Comparison of ENCODE assay signal across 8 cellular contexts in the genomic region with DNA sequence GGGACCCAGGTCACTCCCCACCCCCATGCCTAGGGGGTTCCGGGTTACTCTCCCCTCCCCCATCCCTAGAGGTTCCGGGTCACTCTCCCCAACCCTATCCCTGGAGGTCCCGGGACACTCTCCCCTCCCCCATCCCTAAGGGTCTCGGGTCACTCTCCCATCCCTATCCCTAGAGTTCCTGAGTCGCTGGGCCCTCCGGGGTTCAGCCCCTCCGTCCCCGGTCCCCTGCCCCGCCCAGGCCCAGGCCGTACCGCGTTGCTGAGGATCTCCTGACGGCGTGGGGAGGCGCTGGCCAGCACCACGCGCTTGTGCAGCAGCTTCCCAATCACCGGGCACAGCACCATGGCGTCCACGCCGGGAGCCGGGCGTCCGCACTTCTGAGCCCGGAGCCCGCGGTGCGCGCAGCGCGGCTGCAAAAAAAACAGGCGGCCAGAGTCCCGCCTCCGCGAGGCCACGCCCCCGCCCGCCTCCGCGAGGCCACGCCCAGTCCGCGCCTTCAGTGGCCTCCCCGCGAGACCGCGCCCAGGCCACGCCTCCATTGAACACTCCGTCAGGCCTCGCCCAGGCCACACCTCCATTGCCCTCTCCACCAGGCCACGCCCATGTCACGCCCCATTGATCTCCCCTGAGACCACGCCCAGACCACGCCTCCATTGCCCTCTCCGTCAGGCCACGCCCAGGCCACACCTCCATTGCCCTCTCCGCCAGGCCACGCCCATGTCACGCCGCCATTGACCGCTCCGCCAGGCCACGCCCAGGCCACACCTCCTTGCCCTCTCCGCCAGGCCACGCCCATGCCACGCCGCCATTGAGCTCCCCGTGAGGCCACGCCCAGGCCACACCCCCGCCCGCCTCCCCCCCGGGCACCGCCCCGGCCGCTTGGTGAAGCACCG. TPM values are rescaled to one million over a fixed set of nuclear protein-coding genes. Genes with fewer than 3 reads are reported as not detected.
DNase-seq lines count a peak whose midpoint lies in the region; ATAC-seq and TF ChIP-seq lines count a peak whose summit lies in the region.

A gene with protein sequence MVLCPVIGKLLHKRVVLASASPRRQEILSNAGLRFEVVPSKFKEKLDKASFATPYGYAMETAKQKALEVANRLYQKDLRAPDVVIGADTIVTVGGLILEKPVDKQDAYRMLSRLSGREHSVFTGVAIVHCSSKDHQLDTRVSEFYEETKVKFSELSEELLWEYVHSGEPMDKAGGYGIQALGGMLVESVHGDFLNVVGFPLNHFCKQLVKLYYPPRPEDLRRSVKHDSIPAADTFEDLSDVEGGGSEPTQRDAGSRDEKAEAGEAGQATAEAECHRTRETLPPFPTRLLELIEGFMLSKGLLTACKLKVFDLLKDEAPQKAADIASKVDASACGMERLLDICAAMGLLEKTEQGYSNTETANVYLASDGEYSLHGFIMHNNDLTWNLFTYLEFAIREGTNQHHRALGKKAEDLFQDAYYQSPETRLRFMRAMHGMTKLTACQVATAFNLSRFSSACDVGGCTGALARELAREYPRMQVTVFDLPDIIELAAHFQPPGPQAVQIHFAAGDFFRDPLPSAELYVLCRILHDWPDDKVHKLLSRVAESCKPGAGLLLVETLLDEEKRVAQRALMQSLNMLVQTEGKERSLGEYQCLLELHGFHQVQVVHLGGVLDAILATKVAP (minus strand): TSS at position 413 of the 893 bp plus-strand sequence. CDS start 69 bp downstream, at position 344.

- ATAC-seq in CD8-positive, alpha-beta T cell, result peak; percentile 77
- ATAC-seq in GM21526 (IDR thresholded peaks at IDR 0.05; ENCODE audit: low FRiP score, unreplicated experiment) (peak; percentile 56), natural killer cell (peak; percentile 75 to 95 (median 79))
- peak; percentile 75 for ATAC-seq in stimulated activated naive CD8-positive, alpha-beta T cell treated with anti-CD3 and anti-CD28 coated beads, Interleukin-15, amount 100 ng/mL, for 72 hours

- CTCF ChIA-PET in CD8-positive, alpha-beta T cell (lab: Charles Lee), result no interaction called here

- H3K27me3 ChIP-seq in CD8-positive, alpha-beta T cell (ENCODE audit: insufficient read depth, low read length), result no peaks in the 10 kb centered on the region
- H3K27me3 ChIP-seq in esophagus squamous epithelium, result no peaks in the 10 kb centered on the region

- TF ChIP-seq RAD21 in Ishikawa (IDR thresholded peaks at IDR 0.05; ENCODE audit: low read depth), result no peak

- H3K4me3 ChIP-seq in CD8-positive, alpha-beta T cell (ENCODE audit: low read depth, low read length), result peak within 1 kb of the TSS; percentile 88
- peak within 1 kb of the TSS; percentile 88 to 94 (median 91) for H3K4me3 ChIP-seq in esophagus squamous epithelium

- peak within 1 kb of the TSS; percentile 82 for H3K27ac ChIP-seq in CD8-positive, alpha-beta T cell (ENCODE audit: low read depth, low read length)
- peak within 1 kb of the TSS; percentile 92 to 96 (median 94) for H3K27ac ChIP-seq in esophagus squamous epithelium

- POLR2A ChIA-PET in CD8-positive, alpha-beta T cell (lab: Charles Lee), result no interaction called here

- peak within 1 kb of the TSS; percentile 94 for H3K27ac Mint-ChIP-seq in CD8-positive, alpha-beta T cell
- peak within 1 kb of the TSS; percentile 74 to 92 for H3K27ac Mint-ChIP-seq in natural killer cell
- peak within 1 kb of the TSS; percentile 97 to 98 for H3K27ac Mint-ChIP-seq in stimulated activated naive CD8-positive, alpha-beta T cell treated with anti-CD3 and anti-CD28 coated beads, Interleukin-15, amount 100 ng/mL, for 72 hours

- peaks cover 26% of the 10 kb centered on the region for H3K4me1 Mint-ChIP-seq in CD8-positive, alpha-beta T cell (ENCODE audit: low read depth)
- H3K4me1 Mint-ChIP-seq in natural killer cell, result peaks cover 17 to 58% of the 10 kb centered on the region in 2 donors
- H3K4me1 Mint-ChIP-seq in stimulated activated naive CD8-positive, alpha-beta T cell treated with anti-CD3 and anti-CD28 coated beads, Interleukin-15, amount 100 ng/mL, for 72 hours, result peaks cover 45% of the 10 kb centered on the region

- no peaks in the 10 kb centered on the region for H3K36me3 ChIP-seq in CD8-positive, alpha-beta T cell (ENCODE audit: insufficient read depth, low read length)
- H3K36me3 ChIP-seq in esophagus squamous epithelium, result no peaks in the 10 kb centered on the region

- no peak for TF ChIP-seq EP300 in Ishikawa (IDR thresholded peaks at IDR 0.05; ENCODE audit: borderline replicate concordance)

- H3K27me3 Mint-ChIP-seq in CD8-positive, alpha-beta T cell (ENCODE audit: low read depth), result no peaks in the 10 kb centered on the region
- H3K27me3 Mint-ChIP-seq in natural killer cell (ENCODE audit: low read depth in 2 of 2), result no peaks in the 10 kb centered on the region
- no peaks in the 10 kb centered on the region for H3K27me3 Mint-ChIP-seq in stimulated activated naive CD8-positive, alpha-beta T cell treated with anti-CD3 and anti-CD28 coated beads, Interleukin-15, amount 100 ng/mL, for 72 hours

- H3K4me3 Mint-ChIP-seq in CD8-positive, alpha-beta T cell, result peak within 1 kb of the TSS; percentile 92
- H3K4me3 Mint-ChIP-seq in natural killer cell, result peak within 1 kb of the TSS; percentile 85
- H3K4me3 Mint-ChIP-seq in stimulated activated naive CD8-positive, alpha-beta T cell treated with anti-CD3 and anti-CD28 coated beads, Interleukin-15, amount 100 ng/mL, for 72 hours, result peak within 1 kb of the TSS; percentile 91 to 95

- H3K9me3 ChIP-seq in CD8-positive, alpha-beta T cell (ENCODE audit: low read length), result no peaks in the 10 kb centered on the region
- no peaks in the 10 kb centered on the region for H3K9me3 ChIP-seq in esophagus squamous epithelium

- peak in 2 of 4 donors; percentile 58 to 75 for TF ChIP-seq POLR2A in esophagus squamous epithelium (IDR thresholded peaks at IDR 0.05)

- intact Hi-C loops in CD8-positive, alpha-beta T cell (cut with DNase I, micrococcal nuclease), result loop anchor here (1.0 to 10.0 kb wide), 14 partner anchors 60 to 1239 kb away; a partner anchor contains a TSS
- intact Hi-C loops in esophagus squamous epithelium (cut with DNase I) (loop anchor here (10.0 kb wide), 1 partner anchor 142 kb away; a partner anchor contains a TSS), natural killer cell (cut with micrococcal nuclease) (loop anchor here (1.0 to 2.0 kb wide), 4 partner anchors 16 to 1156 kb away; a partner anchor contains a TSS)

- peak; percentile 99 to 100 (median 100) for DNase-seq in CD8-positive, alpha-beta T cell
- peak; percentile 100 for DNase-seq in activated T-cell treated with anti-CD3 and anti-CD28 coated beads for 1 hour (ENCODE audit: low read depth)
- no peak for DNase-seq in esophagus squamous epithelium (lab: John Stamatoyannopoulos, UW)
- peak; percentile 100 for DNase-seq in natural killer cell
- DNase-seq in stimulated activated naive CD8-positive, alpha-beta T cell treated with anti-CD3 and anti-CD28 coated beads, Interleukin-15, amount 100 ng/mL, for 72 hours, result peak; percentile 100
- DNase-seq in NCI-H187 treated with DMSO at 0.1 percent for 48 hours (lab: John Stamatoyannopoulos, UW), result no peak

- WGBS in esophagus squamous epithelium, 2 donors, result 1% methylated on average over 19 to 24 of the region's 76 CpGs

- peaks cover 12% of the 10 kb centered on the region for H3K9me3 Mint-ChIP-seq in CD8-positive, alpha-beta T cell
- peaks cover 5 to 7% of the 10 kb centered on the region in 2 donors for H3K9me3 Mint-ChIP-seq in natural killer cell
- peaks cover 24% of the 10 kb centered on the region in 2 donors for H3K9me3 Mint-ChIP-seq in stimulated activated naive CD8-positive, alpha-beta T cell treated with anti-CD3 and anti-CD28 coated beads, Interleukin-15, amount 100 ng/mL, for 72 hours

- H3K36me3 Mint-ChIP-seq in CD8-positive, alpha-beta T cell, result peaks cover 17% of the 10 kb centered on the region
- H3K36me3 Mint-ChIP-seq in natural killer cell, result peaks cover 7% of the 10 kb centered on the region

- TF ChIP-seq CTCF in CD8-positive, alpha-beta T cell (IDR thresholded peaks at IDR 0.05), result no peak
- TF ChIP-seq CTCF in esophagus squamous epithelium (IDR thresholded peaks at IDR 0.05) (no peak), natural killer cell (IDR thresholded peaks at IDR 0.05) (no peak)

- H3K4me1 ChIP-seq in CD8-positive, alpha-beta T cell (ENCODE audit: insufficient read depth, low read length), result peaks cover 41% of the 10 kb centered on the region
- H3K4me1 ChIP-seq in esophagus squamous epithelium, result peaks cover 11 to 33% (median 15%) of the 10 kb centered on the region in 3 donors

TF ChIP-seq in Ishikawa, 13 proteins besides CTCF, POLR2A, EP300 and RAD21 (continues in another document):
- TF ChIP-seq TAF1 (IDR thresholded peaks at IDR 0.05; ENCODE audit: low read depth) (peak; percentile 77; the same call in 1 of the 2 replicates), EGR1 (IDR thresholded peaks at IDR 0.05) (peak; percentile 23; the same call in 1 of the 2 replicates)
- TF ChIP-seq, protein P1, sequence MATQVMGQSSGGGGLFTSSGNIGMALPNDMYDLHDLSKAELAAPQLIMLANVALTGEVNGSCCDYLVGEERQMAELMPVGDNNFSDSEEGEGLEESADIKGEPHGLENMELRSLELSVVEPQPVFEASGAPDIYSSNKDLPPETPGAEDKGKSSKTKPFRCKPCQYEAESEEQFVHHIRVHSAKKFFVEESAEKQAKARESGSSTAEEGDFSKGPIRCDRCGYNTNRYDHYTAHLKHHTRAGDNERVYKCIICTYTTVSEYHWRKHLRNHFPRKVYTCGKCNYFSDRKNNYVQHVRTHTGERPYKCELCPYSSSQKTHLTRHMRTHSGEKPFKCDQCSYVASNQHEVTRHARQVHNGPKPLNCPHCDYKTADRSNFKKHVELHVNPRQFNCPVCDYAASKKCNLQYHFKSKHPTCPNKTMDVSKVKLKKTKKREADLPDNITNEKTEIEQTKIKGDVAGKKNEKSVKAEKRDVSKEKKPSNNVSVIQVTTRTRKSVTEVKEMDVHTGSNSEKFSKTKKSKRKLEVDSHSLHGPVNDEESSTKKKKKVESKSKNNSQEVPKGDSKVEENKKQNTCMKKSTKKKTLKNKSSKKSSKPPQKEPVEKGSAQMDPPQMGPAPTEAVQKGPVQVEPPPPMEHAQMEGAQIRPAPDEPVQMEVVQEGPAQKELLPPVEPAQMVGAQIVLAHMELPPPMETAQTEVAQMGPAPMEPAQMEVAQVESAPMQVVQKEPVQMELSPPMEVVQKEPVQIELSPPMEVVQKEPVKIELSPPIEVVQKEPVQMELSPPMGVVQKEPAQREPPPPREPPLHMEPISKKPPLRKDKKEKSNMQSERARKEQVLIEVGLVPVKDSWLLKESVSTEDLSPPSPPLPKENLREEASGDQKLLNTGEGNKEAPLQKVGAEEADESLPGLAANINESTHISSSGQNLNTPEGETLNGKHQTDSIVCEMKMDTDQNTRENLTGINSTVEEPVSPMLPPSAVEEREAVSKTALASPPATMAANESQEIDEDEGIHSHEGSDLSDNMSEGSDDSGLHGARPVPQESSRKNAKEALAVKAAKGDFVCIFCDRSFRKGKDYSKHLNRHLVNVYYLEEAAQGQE (IDR thresholded peaks at IDR 0.05; ENCODE audit: low read depth), result 0 out of 2 replicates have a peak, but pooled peaks have one; percentile 32
- TF ChIP-seq, protein P2, sequence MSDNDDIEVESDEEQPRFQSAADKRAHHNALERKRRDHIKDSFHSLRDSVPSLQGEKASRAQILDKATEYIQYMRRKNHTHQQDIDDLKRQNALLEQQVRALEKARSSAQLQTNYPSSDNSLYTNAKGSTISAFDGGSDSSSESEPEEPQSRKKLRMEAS (IDR thresholded peaks at IDR 0.05), result peak; percentile 49

RNA-seq across cellular contexts. Expression of the gene that starts here (rescaled TPM):
- total RNA-seq in CD8-positive, alpha-beta T cell, result 10 to 100 TPM; 55.4 to 66.8 TPM
- total RNA-seq in esophagus squamous epithelium (10 to 100 TPM in 2 of 4 donors, 1 to 10 TPM in 2; 4.4 to 21.4 (median 11.1) TPM), natural killer cell (10 to 100 TPM; 58.5 to 80.3 (median 66.1) TPM)

Comparison
In these comparisons a context has a peak if more than half of its experiments do, and no peak if none do; other contexts are left out.
1. DNase-seq: peak in CD8-positive, alpha-beta T cell (7 of 7), activated T-cell treated with anti-CD3 and anti-CD28 coated beads for 1 hour (single experiment), natural killer cell (single experiment) and stimulated activated naive CD8-positive, alpha-beta T cell treated with anti-CD3 and anti-CD28 coated beads, Interleukin-15, amount 100 ng/mL, for 72 hours (2 of 2); none in esophagus squamous epithelium (single experiment) and NCI-H187 treated with DMSO at 0.1 percent for 48 hours (single experiment).
2. Peak in every context shown above with its lines, with median percentiles within 50 percentile points of each other: ATAC-seq, H3K27ac Mint-ChIP-seq and H3K4me3 Mint-ChIP-seq.